Comparison of ENCODE assay signal across 11 cellular contexts in the genomic region with DNA sequence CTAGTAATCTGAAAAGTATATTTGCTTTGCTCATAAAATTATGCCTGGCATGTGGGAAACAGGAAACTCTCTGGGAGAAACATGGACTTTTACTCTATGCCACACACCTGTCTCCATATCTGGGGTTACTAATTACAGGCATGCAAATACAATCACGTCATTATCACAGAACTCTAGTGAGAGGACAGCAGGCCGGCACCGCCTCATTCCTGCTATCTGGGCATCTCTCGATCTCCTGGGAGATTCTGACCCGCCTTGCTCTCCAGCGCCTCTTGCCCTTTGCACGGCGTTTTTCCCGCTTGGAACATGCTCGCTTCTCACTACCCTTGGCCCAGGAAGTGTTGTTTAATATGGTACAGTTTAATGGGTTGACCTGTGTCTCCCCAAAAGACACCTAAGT.
"Had no signal": no experiment of that assay in that cellular context is flagged by ENCODE, and none has a peak within 500 bp of the region (broad histone marks: within the 10 kb centered on the region; RNA-seq: fewer than 3 reads in every experiment).

No MANE protein-coding gene starts in this region.

- ATAC-seq: activated CD4-positive, alpha-beta T cell treated with anti-CD3 and anti-CD28 coated beads for 36 hours; activated naive CD4-positive, alpha-beta T cell treated with anti-CD3 and anti-CD28 coated beads, Interleukin-2, amount 50 U/mL, for 72 hours; WTC11 had no signal

- H3K9me3 ChIP-seq: upper lobe of left lung had no signal

- DNase-seq: activated CD4-positive, alpha-beta memory T cell treated with anti-CD3 and anti-CD28 coated beads for 36 hours; activated CD4-positive, alpha-beta T cell treated with anti-CD3 and anti-CD28 coated beads for 36 hours; activated gamma-delta T cell treated with Interleukin-2 at 50 U/mL for 16 hours; activated T-cell treated with anti-CD3 and anti-CD28 coated beads for 4 hours; hypothalamus; islet precursor cell; T-helper 2 cell; upper lobe of left lung had no signal

- H3K27ac ChIP-seq: upper lobe of left lung had no signal

- H3K4me1 ChIP-seq: upper lobe of left lung had no signal

- H3K27me3 ChIP-seq: upper lobe of left lung had no signal

- H3K4me3 ChIP-seq: lung, upper lobe of left lung had no signal
